8 cellular contexts compared by ENCODE assay signal in genomic region chr7:85185355-85186082, GRCh38. TPM values are rescaled to one million over a fixed set of nuclear protein-coding genes. Genes with fewer than 3 reads are reported as not detected.
DNase-seq lines count a peak whose midpoint lies in the region; ATAC-seq and TF ChIP-seq lines count a peak whose summit lies in the region.

No MANE protein-coding gene starts in this region.

- no peaks in the 10 kb centered on the region for H3K9me3 ChIP-seq in MG63

- intact Hi-C loops in MCF 10A (cut with micrococcal nuclease): loop anchor here (2.0 to 10.0 kb wide), 2 partner anchors 369 to 649 kb away; no protein-coding TSS in a partner anchor

- H3K27ac ChIP-seq in skin epidermis: peak overlapping the region in 11 of 21 experiments; percentile 3 to 72 (median 50)

- H3K27me3 Mint-ChIP-seq in MCF 10A (ENCODE audit: insufficient read depth, unreplicated experiment): peaks cover 82% of the 10 kb centered on the region

- no peaks in the 10 kb centered on the region for H3K36me3 ChIP-seq in MG63

- no peak for ATAC-seq in HG03175 (IDR thresholded peaks at IDR 0.05; ENCODE audit: unreplicated experiment)
- no peak for ATAC-seq in HG03039 (IDR thresholded peaks at IDR 0.05; ENCODE audit: unreplicated experiment)
- ATAC-seq in HG03457 (IDR thresholded peaks at IDR 0.05; ENCODE audit: unreplicated experiment): no peak

- in situ Hi-C loops in Caki2 (cut with HindIII; ENCODE audit: low pct_unique_long_range_greater_than_20kb, low sequenced_read_pairs): no loop called here

- BruUV-seq in MCF 10A (replicated peaks; lab: Mats Ljungman, UMichigan): no TSS peak

- no peaks in the 10 kb centered on the region for H3K36me3 Mint-ChIP-seq in MCF 10A (ENCODE audit: insufficient read depth, unreplicated experiment)

- CTCF ChIA-PET in MCF 10A (lab: Yijun Ruan, JAX): interaction anchor here (0.5 to 1.6 kb wide), 4 partner anchors 20 to 1249 kb away, joined by 3 to 6 read pairs (median 3); no protein-coding TSS in a partner anchor

- TF ChIP-seq CTCF in MCF 10A (IDR thresholded peaks at IDR 0.05; ENCODE audit: unreplicated experiment): no peak

- H3K4me1 Mint-ChIP-seq in MCF 10A (ENCODE audit: insufficient read depth, unreplicated experiment): peaks cover 10% of the 10 kb centered on the region

- peak overlapping the region; percentile 50 for H3K4me3 Mint-ChIP-seq in MCF 10A (ENCODE audit: unreplicated experiment)

- H3K4me3 ChIP-seq in MG63 (peak overlapping the region; percentile 44), skin epidermis (peak overlapping the region; percentile 19 to 57 (median 36))

- peak; percentile 36 for DNase-seq in Caki2 (ENCODE audit: low read depth)
- DNase-seq in MG63: peak; percentile 35
- no peak for DNase-seq in MCF 10A (ENCODE audit: unreplicated experiment)
- peak; percentile 52 for DNase-seq in iPS-NIHi11 (ENCODE audit: low spot score)

- H3K27me3 ChIP-seq in MG63: peaks cover 2% of the 10 kb centered on the region; the same call in 1 of the 2 replicates

- no peak overlapping the region for H3K27ac Mint-ChIP-seq in MCF 10A (ENCODE audit: low read depth, unreplicated experiment)

- no peaks in the 10 kb centered on the region for H3K9me3 Mint-ChIP-seq in MCF 10A (ENCODE audit: unreplicated experiment)

- POLR2A ChIA-PET in MCF 10A (lab: Yijun Ruan, JAX): no interaction called here

RNA-seq across cellular contexts. Expression of gene SEMA3D, which starts 1.3 kb away (rescaled TPM):
- not detected in 2 replicates for total RNA-seq in Caki2 (2014; rRNA removed; shearing (Covaris generic); ENCODE audit: low replicate concordance)
- 0.20 and 1.2 TPM in 2 replicates for total RNA-seq in MG63 (2014; rRNA removed; shearing (Covaris generic); ENCODE audit: low replicate concordance)
- total RNA-seq in MCF 10A (2022): not detected in 2 replicates
